In the genomic region with DNA sequence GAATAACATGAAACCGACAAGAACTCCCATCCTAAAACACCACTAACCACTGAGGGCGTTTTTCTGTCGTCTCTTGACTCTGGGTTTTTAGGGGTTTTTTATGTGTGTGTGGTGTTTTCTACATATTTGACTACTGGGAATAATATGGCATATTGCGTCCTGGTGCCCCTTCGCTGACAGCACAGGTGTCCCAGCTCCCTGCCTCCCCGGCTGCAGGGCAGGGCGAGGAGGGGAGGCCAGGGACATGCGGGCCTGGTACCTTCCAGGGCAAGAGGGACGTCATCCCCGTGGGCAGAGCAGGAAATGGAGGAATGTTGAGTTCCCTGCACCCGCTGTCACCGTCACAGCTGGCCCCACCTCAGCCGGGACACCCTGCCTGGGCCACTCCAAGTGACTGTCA, we compare ENCODE assay signal across 2 cellular contexts.
TF ChIP-seq lines count a peak whose summit lies in the region.

No MANE protein-coding gene starts in this region.

TF ChIP-seq in SK-N-SH, 30 proteins besides CTCF, POLR2A, EP300 and RAD21:
- TF ChIP-seq ELF1 (IDR thresholded peaks at IDR 0.05): no peak
- no peak for TF ChIP-seq FOXJ3 (CRISPR knock-in tag; IDR thresholded peaks at IDR 0.05)
- no peak for TF ChIP-seq MXI1 (IDR thresholded peaks at IDR 0.05; ENCODE audit: low read depth, low read length)
- TF ChIP-seq, protein P1, sequence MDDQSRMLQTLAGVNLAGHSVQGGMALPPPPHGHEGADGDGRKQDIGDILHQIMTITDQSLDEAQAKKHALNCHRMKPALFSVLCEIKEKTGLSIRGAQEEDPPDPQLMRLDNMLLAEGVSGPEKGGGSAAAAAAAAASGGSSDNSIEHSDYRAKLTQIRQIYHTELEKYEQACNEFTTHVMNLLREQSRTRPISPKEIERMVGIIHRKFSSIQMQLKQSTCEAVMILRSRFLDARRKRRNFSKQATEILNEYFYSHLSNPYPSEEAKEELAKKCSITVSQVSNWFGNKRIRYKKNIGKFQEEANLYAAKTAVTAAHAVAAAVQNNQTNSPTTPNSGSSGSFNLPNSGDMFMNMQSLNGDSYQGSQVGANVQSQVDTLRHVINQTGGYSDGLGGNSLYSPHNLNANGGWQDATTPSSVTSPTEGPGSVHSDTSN (IDR thresholded peaks at IDR 0.05): no peak
- TF ChIP-seq, protein P2, sequence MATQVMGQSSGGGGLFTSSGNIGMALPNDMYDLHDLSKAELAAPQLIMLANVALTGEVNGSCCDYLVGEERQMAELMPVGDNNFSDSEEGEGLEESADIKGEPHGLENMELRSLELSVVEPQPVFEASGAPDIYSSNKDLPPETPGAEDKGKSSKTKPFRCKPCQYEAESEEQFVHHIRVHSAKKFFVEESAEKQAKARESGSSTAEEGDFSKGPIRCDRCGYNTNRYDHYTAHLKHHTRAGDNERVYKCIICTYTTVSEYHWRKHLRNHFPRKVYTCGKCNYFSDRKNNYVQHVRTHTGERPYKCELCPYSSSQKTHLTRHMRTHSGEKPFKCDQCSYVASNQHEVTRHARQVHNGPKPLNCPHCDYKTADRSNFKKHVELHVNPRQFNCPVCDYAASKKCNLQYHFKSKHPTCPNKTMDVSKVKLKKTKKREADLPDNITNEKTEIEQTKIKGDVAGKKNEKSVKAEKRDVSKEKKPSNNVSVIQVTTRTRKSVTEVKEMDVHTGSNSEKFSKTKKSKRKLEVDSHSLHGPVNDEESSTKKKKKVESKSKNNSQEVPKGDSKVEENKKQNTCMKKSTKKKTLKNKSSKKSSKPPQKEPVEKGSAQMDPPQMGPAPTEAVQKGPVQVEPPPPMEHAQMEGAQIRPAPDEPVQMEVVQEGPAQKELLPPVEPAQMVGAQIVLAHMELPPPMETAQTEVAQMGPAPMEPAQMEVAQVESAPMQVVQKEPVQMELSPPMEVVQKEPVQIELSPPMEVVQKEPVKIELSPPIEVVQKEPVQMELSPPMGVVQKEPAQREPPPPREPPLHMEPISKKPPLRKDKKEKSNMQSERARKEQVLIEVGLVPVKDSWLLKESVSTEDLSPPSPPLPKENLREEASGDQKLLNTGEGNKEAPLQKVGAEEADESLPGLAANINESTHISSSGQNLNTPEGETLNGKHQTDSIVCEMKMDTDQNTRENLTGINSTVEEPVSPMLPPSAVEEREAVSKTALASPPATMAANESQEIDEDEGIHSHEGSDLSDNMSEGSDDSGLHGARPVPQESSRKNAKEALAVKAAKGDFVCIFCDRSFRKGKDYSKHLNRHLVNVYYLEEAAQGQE (IDR thresholded peaks at IDR 0.05; ENCODE audit: low read depth, low read length): no peak
- TF ChIP-seq, protein P3, sequence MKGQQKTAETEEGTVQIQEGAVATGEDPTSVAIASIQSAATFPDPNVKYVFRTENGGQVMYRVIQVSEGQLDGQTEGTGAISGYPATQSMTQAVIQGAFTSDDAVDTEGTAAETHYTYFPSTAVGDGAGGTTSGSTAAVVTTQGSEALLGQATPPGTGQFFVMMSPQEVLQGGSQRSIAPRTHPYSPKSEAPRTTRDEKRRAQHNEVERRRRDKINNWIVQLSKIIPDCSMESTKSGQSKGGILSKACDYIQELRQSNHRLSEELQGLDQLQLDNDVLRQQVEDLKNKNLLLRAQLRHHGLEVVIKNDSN (IDR thresholded peaks at IDR 0.05; ENCODE audit: borderline replicate concordance, low read depth): no peak
TF ChIP-seq in SK-N-SH: peak in this region for 0.

TF ChIP-seq in SK-N-SH treated with all-trans-retinoic acid at 6 μM for 48 hours, 23 proteins besides CTCF, POLR2A, EP300 and RAD21:
- TF ChIP-seq ISL1 (CRISPR knock-in tag; IDR thresholded peaks at IDR 0.05): no peak
- TF ChIP-seq, protein P4, sequence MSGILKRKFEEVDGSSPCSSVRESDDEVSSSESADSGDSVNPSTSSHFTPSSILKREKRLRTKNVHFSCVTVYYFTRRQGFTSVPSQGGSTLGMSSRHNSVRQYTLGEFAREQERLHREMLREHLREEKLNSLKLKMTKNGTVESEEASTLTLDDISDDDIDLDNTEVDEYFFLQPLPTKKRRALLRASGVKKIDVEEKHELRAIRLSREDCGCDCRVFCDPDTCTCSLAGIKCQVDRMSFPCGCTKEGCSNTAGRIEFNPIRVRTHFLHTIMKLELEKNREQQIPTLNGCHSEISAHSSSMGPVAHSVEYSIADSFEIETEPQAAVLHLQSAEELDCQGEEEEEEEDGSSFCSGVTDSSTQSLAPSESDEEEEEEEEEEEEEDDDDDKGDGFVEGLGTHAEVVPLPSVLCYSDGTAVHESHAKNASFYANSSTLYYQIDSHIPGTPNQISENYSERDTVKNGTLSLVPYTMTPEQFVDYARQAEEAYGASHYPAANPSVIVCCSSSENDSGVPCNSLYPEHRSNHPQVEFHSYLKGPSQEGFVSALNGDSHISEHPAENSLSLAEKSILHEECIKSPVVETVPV (CRISPR knock-in tag; IDR thresholded peaks at IDR 0.05): no peak
- no peak for TF ChIP-seq ZNF70 (CRISPR knock-in tag; IDR thresholded peaks at IDR 0.05)
- no peak for TF ChIP-seq ZFP3 (CRISPR knock-in tag; IDR thresholded peaks at IDR 0.05)
- TF ChIP-seq ARNTL (CRISPR knock-in tag; IDR thresholded peaks at IDR 0.05; ENCODE audit: borderline replicate concordance, low read depth): no peak
- TF ChIP-seq BACH2 (CRISPR knock-in tag; IDR thresholded peaks at IDR 0.05; ENCODE audit: borderline replicate concordance): no peak
- no peak for TF ChIP-seq ZFP30 (CRISPR knock-in tag; IDR thresholded peaks at IDR 0.05)
- no peak for TF ChIP-seq SNAI2 (CRISPR knock-in tag; IDR thresholded peaks at IDR 0.05)
- TF ChIP-seq RARB (CRISPR knock-in tag; IDR thresholded peaks at IDR 0.05): no peak
- TF ChIP-seq, protein P5, sequence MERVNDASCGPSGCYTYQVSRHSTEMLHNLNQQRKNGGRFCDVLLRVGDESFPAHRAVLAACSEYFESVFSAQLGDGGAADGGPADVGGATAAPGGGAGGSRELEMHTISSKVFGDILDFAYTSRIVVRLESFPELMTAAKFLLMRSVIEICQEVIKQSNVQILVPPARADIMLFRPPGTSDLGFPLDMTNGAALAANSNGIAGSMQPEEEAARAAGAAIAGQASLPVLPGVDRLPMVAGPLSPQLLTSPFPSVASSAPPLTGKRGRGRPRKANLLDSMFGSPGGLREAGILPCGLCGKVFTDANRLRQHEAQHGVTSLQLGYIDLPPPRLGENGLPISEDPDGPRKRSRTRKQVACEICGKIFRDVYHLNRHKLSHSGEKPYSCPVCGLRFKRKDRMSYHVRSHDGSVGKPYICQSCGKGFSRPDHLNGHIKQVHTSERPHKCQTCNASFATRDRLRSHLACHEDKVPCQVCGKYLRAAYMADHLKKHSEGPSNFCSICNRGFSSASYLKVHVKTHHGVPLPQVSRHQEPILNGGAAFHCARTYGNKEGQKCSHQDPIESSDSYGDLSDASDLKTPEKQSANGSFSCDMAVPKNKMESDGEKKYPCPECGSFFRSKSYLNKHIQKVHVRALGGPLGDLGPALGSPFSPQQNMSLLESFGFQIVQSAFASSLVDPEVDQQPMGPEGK (CRISPR knock-in tag; IDR thresholded peaks at IDR 0.05; ENCODE audit: borderline replicate concordance): no peak
- TF ChIP-seq, protein P6, sequence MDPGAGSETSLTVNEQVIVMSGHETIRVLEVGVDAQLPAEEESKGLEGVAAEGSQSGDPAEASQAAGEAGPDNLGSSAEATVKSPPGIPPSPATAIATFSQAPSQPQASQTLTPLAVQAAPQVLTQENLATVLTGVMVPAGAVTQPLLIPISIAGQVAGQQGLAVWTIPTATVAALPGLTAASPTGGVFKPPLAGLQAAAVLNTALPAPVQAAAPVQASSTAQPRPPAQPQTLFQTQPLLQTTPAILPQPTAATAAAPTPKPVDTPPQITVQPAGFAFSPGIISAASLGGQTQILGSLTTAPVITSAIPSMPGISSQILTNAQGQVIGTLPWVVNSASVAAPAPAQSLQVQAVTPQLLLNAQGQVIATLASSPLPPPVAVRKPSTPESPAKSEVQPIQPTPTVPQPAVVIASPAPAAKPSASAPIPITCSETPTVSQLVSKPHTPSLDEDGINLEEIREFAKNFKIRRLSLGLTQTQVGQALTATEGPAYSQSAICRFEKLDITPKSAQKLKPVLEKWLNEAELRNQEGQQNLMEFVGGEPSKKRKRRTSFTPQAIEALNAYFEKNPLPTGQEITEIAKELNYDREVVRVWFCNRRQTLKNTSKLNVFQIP (CRISPR knock-in tag; IDR thresholded peaks at IDR 0.05; ENCODE audit: borderline replicate concordance, low read depth): no peak
- TF ChIP-seq, protein P7, sequence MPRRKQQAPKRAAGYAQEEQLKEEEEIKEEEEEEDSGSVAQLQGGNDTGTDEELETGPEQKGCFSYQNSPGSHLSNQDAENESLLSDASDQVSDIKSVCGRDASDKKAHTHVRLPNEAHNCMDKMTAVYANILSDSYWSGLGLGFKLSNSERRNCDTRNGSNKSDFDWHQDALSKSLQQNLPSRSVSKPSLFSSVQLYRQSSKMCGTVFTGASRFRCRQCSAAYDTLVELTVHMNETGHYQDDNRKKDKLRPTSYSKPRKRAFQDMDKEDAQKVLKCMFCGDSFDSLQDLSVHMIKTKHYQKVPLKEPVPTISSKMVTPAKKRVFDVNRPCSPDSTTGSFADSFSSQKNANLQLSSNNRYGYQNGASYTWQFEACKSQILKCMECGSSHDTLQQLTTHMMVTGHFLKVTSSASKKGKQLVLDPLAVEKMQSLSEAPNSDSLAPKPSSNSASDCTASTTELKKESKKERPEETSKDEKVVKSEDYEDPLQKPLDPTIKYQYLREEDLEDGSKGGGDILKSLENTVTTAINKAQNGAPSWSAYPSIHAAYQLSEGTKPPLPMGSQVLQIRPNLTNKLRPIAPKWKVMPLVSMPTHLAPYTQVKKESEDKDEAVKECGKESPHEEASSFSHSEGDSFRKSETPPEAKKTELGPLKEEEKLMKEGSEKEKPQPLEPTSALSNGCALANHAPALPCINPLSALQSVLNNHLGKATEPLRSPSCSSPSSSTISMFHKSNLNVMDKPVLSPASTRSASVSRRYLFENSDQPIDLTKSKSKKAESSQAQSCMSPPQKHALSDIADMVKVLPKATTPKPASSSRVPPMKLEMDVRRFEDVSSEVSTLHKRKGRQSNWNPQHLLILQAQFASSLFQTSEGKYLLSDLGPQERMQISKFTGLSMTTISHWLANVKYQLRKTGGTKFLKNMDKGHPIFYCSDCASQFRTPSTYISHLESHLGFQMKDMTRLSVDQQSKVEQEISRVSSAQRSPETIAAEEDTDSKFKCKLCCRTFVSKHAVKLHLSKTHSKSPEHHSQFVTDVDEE (CRISPR knock-in tag; IDR thresholded peaks at IDR 0.05): no peak
- TF ChIP-seq TOX (CRISPR knock-in tag; IDR thresholded peaks at IDR 0.05; ENCODE audit: borderline replicate concordance): no peak
- no peak for TF ChIP-seq ZNF565 (CRISPR knock-in tag; conservative IDR thresholded peaks at IDR 0.05; ENCODE audit: low read depth)
- no peak for TF ChIP-seq CSDC2 (CRISPR knock-in tag; IDR thresholded peaks at IDR 0.05)
- TF ChIP-seq PPARA (CRISPR knock-in tag; IDR thresholded peaks at IDR 0.05; ENCODE audit: borderline replicate concordance): no peak
- no peak for TF ChIP-seq GLIS3 (CRISPR knock-in tag; IDR thresholded peaks at IDR 0.05)
- no peak for TF ChIP-seq ZNF8 (CRISPR knock-in tag; IDR thresholded peaks at IDR 0.05)
